Comparison of ENCODE assay signal across 8 cellular contexts in the genomic region with DNA sequence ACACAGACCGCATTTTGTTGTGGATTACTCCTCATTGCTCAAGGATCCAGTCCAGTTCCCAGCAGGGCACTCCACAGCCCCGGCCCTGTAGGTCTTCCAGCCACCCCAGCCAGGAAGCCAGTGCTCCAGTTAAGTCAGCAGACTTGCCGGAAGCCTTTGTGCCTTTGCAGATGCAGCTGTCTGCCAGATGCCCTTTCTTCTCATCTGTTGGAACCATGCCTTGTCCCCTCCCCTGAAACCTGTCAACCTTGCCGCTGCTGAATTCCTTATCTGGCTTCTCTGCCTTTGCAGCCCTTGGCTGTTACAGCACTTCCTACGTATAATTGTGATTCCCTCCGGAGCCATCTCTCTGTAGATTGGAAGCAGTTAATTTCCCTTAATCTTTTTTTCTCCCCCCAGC. TPM values are rescaled to one million over a fixed set of nuclear protein-coding genes. Genes with fewer than 3 reads are reported as not detected.
DNase-seq lines count a peak whose midpoint lies in the region; ATAC-seq and TF ChIP-seq lines count a peak whose summit lies in the region.

No MANE protein-coding gene starts in this region.

- H3K36me3 ChIP-seq in esophagus muscularis mucosa: no peaks in the 10 kb centered on the region
- H3K36me3 ChIP-seq in neural cell (ENCODE audit: insufficient read depth, low read length): no peaks in the 10 kb centered on the region
- H3K36me3 ChIP-seq in suprapubic skin: no peaks in the 10 kb centered on the region

- no peaks in the 10 kb centered on the region for H4K20me1 ChIP-seq in neural cell (ENCODE audit: insufficient read depth)

- no peaks in the 10 kb centered on the region for H3K9me2 ChIP-seq in neural cell (ENCODE audit: insufficient read depth, low read length)

- H3K4me2 ChIP-seq in neural cell (ENCODE audit: low read length): peak overlapping the region; percentile 54

- DNase-seq in EH (ENCODE audit: low read depth) (peak; percentile 46), esophagus muscularis mucosa (ENCODE audit: extremely low spot score) (peak; percentile 87), suprapubic skin (ENCODE audit: low spot score in 2 of 2) (no peak), NCI-H1436 (lab: John Stamatoyannopoulos, UW) (no peak)
- no peak for DNase-seq in activated T-helper 2 cell treated with anti-CD3 and anti-CD28 coated beads, Interferon-gamma antibody, Interleukin-2, Interleukin-4, amounts not matched to agents 10 μg/mL and 5 μg/mL and 100 μg/mL, durations not matched to agents 14 hours and 24 hours and 36 hours (ENCODE audit: low spot score)
- no peak for DNase-seq in activated T-cell treated with anti-CD3 and anti-CD28 coated beads, Interleukin-2, amount 50 U/mL, for 72 hours

- no peaks in the 10 kb centered on the region for H3K9me3 Mint-ChIP-seq in activated T-helper 2 cell treated with anti-CD3 and anti-CD28 coated beads, Interferon-gamma antibody, Interleukin-2, Interleukin-4, amounts not matched to agents 10 μg/mL and 5 μg/mL and 100 μg/mL, durations not matched to agents 14 hours and 24 hours and 36 hours
- no peaks in the 10 kb centered on the region for H3K9me3 Mint-ChIP-seq in activated T-cell treated with anti-CD3 and anti-CD28 coated beads, Interleukin-2, amount 50 U/mL, for 72 hours

- TF ChIP-seq POLR2A in esophagus muscularis mucosa (IDR thresholded peaks at IDR 0.05; ENCODE audit: low read depth) (no peak), suprapubic skin (IDR thresholded peaks at IDR 0.05) (no peak)

- no peak overlapping the region for H3K4me3 ChIP-seq in esophagus muscularis mucosa
- H3K4me3 ChIP-seq in neural cell (ENCODE audit: low read length): peak overlapping the region; percentile 27
- H3K4me3 ChIP-seq in suprapubic skin: no peak overlapping the region

- TF ChIP-seq RAD21 in neural cell (conservative IDR thresholded peaks at IDR 0.05): no peak

- TF ChIP-seq EP300 in esophagus muscularis mucosa (IDR thresholded peaks at IDR 0.05) (no peak), neural cell (conservative IDR thresholded peaks at IDR 0.05; ENCODE audit: poor library complexity, severe bottlenecking) (peak; percentile 51), suprapubic skin (IDR thresholded peaks at IDR 0.05) (no peak)

- no peak overlapping the region for H3K4me3 Mint-ChIP-seq in activated T-helper 2 cell treated with anti-CD3 and anti-CD28 coated beads, Interferon-gamma antibody, Interleukin-2, Interleukin-4, amounts not matched to agents 10 μg/mL and 5 μg/mL and 100 μg/mL, durations not matched to agents 14 hours and 24 hours and 36 hours (ENCODE audit: low read depth)
- H3K4me3 Mint-ChIP-seq in activated T-cell treated with anti-CD3 and anti-CD28 coated beads, Interleukin-2, amount 50 U/mL, for 72 hours: no peak overlapping the region

- peaks cover 3% of the 10 kb centered on the region for H3F3A ChIP-seq in neural cell (ENCODE audit: insufficient read depth, low read length, poor library complexity, severe bottlenecking)

- peak overlapping the region; percentile 55 for H3K9ac ChIP-seq in neural cell (ENCODE audit: low read length)

- no peak overlapping the region for H3K27ac Mint-ChIP-seq in activated T-helper 2 cell treated with anti-CD3 and anti-CD28 coated beads, Interferon-gamma antibody, Interleukin-2, Interleukin-4, amounts not matched to agents 10 μg/mL and 5 μg/mL and 100 μg/mL, durations not matched to agents 14 hours and 24 hours and 36 hours
- no peak overlapping the region for H3K27ac Mint-ChIP-seq in activated T-cell treated with anti-CD3 and anti-CD28 coated beads, Interleukin-2, amount 50 U/mL, for 72 hours

- H3K79me2 ChIP-seq in neural cell (replicated peaks; ENCODE audit: insufficient read depth, low read length): no peaks in the 10 kb centered on the region

- no peaks in the 10 kb centered on the region for H3K27me3 ChIP-seq in esophagus muscularis mucosa
- H3K27me3 ChIP-seq in neural cell (ENCODE audit: insufficient read depth, low read depth, low read length): no peaks in the 10 kb centered on the region
- no peaks in the 10 kb centered on the region for H3K27me3 ChIP-seq in suprapubic skin

- peak overlapping the region; percentile 32 for H2AFZ ChIP-seq in neural cell (ENCODE audit: low read depth, low read length)

- no peaks in the 10 kb centered on the region for H3K9me3 ChIP-seq in esophagus muscularis mucosa
- no peaks in the 10 kb centered on the region for H3K9me3 ChIP-seq in neural cell (ENCODE audit: low read length)
- H3K9me3 ChIP-seq in suprapubic skin: no peaks in the 10 kb centered on the region

- TF ChIP-seq CTCF in esophagus muscularis mucosa (IDR thresholded peaks at IDR 0.05) (no peak), neural cell (IDR thresholded peaks at IDR 0.05; ENCODE audit: poor library complexity, severe bottlenecking) (no peak), suprapubic skin (IDR thresholded peaks at IDR 0.05) (no peak)

- ATAC-seq in activated T-cell treated with anti-CD3 and anti-CD28 coated beads, Interleukin-2, amount 50 U/mL, for 72 hours (replicated peaks in 1 of 2): no peak

- H3K27me3 Mint-ChIP-seq in activated T-helper 2 cell treated with anti-CD3 and anti-CD28 coated beads, Interferon-gamma antibody, Interleukin-2, Interleukin-4, amounts not matched to agents 10 μg/mL and 5 μg/mL and 100 μg/mL, durations not matched to agents 14 hours and 24 hours and 36 hours (ENCODE audit: low read depth): no peaks in the 10 kb centered on the region
- H3K27me3 Mint-ChIP-seq in activated T-cell treated with anti-CD3 and anti-CD28 coated beads, Interleukin-2, amount 50 U/mL, for 72 hours (ENCODE audit: low read depth): no peaks in the 10 kb centered on the region

- peaks cover 72% of the 10 kb centered on the region for H3K36me3 Mint-ChIP-seq in activated T-helper 2 cell treated with anti-CD3 and anti-CD28 coated beads, Interferon-gamma antibody, Interleukin-2, Interleukin-4, amounts not matched to agents 10 μg/mL and 5 μg/mL and 100 μg/mL, durations not matched to agents 14 hours and 24 hours and 36 hours (ENCODE audit: low read depth)
- H3K36me3 Mint-ChIP-seq in activated T-cell treated with anti-CD3 and anti-CD28 coated beads, Interleukin-2, amount 50 U/mL, for 72 hours (ENCODE audit: insufficient read depth in 2 of 2): peaks cover 28 to 55% of the 10 kb centered on the region in 2 donors

- intact Hi-C loops in esophagus muscularis mucosa (cut with DNase I): no loop called here
- intact Hi-C loops in activated T-helper 2 cell treated with anti-CD3 and anti-CD28 coated beads, Interferon-gamma antibody, Interleukin-2, Interleukin-4, amounts not matched to agents 10 μg/mL and 5 μg/mL and 100 μg/mL, durations not matched to agents 14 hours and 24 hours and 36 hours (cut with micrococcal nuclease): no loop called here

- H3K4me1 ChIP-seq in esophagus muscularis mucosa (peaks cover 0 to 14% (median 13%) of the 10 kb centered on the region in 4 donors), suprapubic skin (peaks cover 11% of the 10 kb centered on the region)

- H3K27ac ChIP-seq in esophagus muscularis mucosa (replicated peaks in 1 of 4) (peak overlapping the region in 1 of 4 donors; percentile 3), neural cell (ENCODE audit: low read length) (peak overlapping the region; percentile 81), suprapubic skin (no peak overlapping the region)

- 27% methylated on average over 6 of the region's 6 CpGs for WGBS in esophagus muscularis mucosa
- 14% methylated on average over 6 of the region's 6 CpGs for WGBS in suprapubic skin

- peaks cover 15% of the 10 kb centered on the region for H3K4me1 Mint-ChIP-seq in activated T-helper 2 cell treated with anti-CD3 and anti-CD28 coated beads, Interferon-gamma antibody, Interleukin-2, Interleukin-4, amounts not matched to agents 10 μg/mL and 5 μg/mL and 100 μg/mL, durations not matched to agents 14 hours and 24 hours and 36 hours (ENCODE audit: low read depth)
- no peaks in the 10 kb centered on the region for H3K4me1 Mint-ChIP-seq in activated T-cell treated with anti-CD3 and anti-CD28 coated beads, Interleukin-2, amount 50 U/mL, for 72 hours (ENCODE audit: low read depth)

TF ChIP-seq in PFSK-1, 5 proteins besides CTCF, POLR2A, EP300 and RAD21 (continues in another document):
- TF ChIP-seq FOXP2 (optimal IDR thresholded peaks at IDR 0.05; ENCODE audit: borderline replicate concordance, extremely low read depth, extremely low read length, insufficient read depth): peak; percentile 71

TF ChIP-seq in neural cell, 6 proteins besides CTCF, POLR2A, EP300 and RAD21:
- TF ChIP-seq TAF1 (IDR thresholded peaks at IDR 0.05; ENCODE audit: low read depth) (no peak), POLR2AphosphoS5 (IDR thresholded peaks at IDR 0.05) (peak; percentile 48)

RNA-seq across cellular contexts. Expression of a gene that starts 28.4 kb away (rescaled TPM):
- polyA plus RNA-seq in PFSK-1 (2012; ENCODE audit: insufficient read length, low read depth): 516 TPM
- 1 to 10 TPM; 1.7 to 4.6 (median 2.5) TPM for total RNA-seq in esophagus muscularis mucosa
- 16.9 and 18.0 TPM in 2 replicates for polyA plus RNA-seq in neural cell
- polyA minus RNA-seq in neural cell: 13.6 and 16.3 TPM in 2 replicates
- 66.5 and 67.6 TPM in 2 replicates for total RNA-seq in activated T-helper 2 cell treated with anti-CD3 and anti-CD28 coated beads, Interferon-gamma antibody, Interleukin-2, Interleukin-4, amounts not matched to agents 10 μg/mL and 5 μg/mL and 100 μg/mL, durations not matched to agents 14 hours and 24 hours and 36 hours
- 100 to 1,000 TPM; 206 to 242 TPM for total RNA-seq in activated T-cell treated with anti-CD3 and anti-CD28 coated beads, Interleukin-2, amount 50 U/mL, for 72 hours
- 100 to 1,000 TPM in 1 of 4 donors, 10 to 100 TPM in 3; 47.4 to 101 (median 75.7) TPM for total RNA-seq in suprapubic skin

Comparison
In these comparisons a context has a peak if more than half of its experiments do, and no peak if none do; other contexts are left out.
1. DNase-seq: peak in EH (single experiment) and esophagus muscularis mucosa (single experiment); none in activated T-helper 2 cell treated with anti-CD3 and anti-CD28 coated beads, Interferon-gamma antibody, Interleukin-2, Interleukin-4, amounts not matched to agents 10 μg/mL and 5 μg/mL and 100 μg/mL, durations not matched to agents 14 hours and 24 hours and 36 hours (single experiment), activated T-cell treated with anti-CD3 and anti-CD28 coated beads, Interleukin-2, amount 50 U/mL, for 72 hours (0 of 2), suprapubic skin (0 of 2) and NCI-H1436 (single experiment).
2. RNA of a gene that starts 28.4 kb away (total RNA-seq): 206 to 242 TPM in activated T-cell treated with anti-CD3 and anti-CD28 coated beads, Interleukin-2, amount 50 U/mL, for 72 hours, 47.4 to 101 TPM in suprapubic skin and 66.5 to 67.6 TPM in activated T-helper 2 cell treated with anti-CD3 and anti-CD28 coated beads, Interferon-gamma antibody, Interleukin-2, Interleukin-4, amounts not matched to agents 10 μg/mL and 5 μg/mL and 100 μg/mL, durations not matched to agents 14 hours and 24 hours and 36 hours; 1.7 to 4.6 TPM in esophagus muscularis mucosa; every median in the first group is over 4 times any median in the second.